ENCODE assay signal across 1 cellular context in the genomic region with DNA sequence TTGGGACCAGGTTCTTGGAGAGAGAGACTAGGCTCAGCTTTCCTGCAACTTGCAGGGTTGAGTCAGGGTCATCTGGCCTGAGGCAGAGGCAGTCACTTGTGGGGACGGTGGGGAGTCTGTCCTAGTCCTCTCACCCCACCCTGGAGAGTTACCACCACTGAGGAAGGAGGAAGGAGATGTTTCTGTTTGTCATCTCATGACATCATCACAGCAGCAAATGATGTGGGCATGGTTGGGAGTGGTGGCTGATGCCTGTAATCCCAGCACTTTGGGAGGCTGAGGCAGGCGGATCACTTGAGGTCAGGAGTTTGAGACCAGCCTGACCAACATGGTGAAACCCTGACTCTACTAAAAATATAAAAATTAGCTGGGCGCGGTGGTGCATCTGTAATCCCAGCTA.
TF ChIP-seq lines count a peak whose summit lies in the region.
"Not testable (repeated sequence)": the region's sequence is repeated elsewhere in the genome, so short reads cannot be mapped to it uniquely, and the experiment has no call there.

No MANE protein-coding gene starts in this region.

TF ChIP-seq in HepG2, 621 proteins besides CTCF, POLR2A, EP300 and RAD21:
- TF ChIP-seq CREB1 (IDR thresholded peaks at IDR 0.05), result peak; percentile 77
- not testable (repeated sequence) for TF ChIP-seq CREB1, ATF7 (CRISPR knock-in tag; IDR thresholded peaks at IDR 0.05)
- TF ChIP-seq ATF7 (IDR thresholded peaks at IDR 0.05), result peak; percentile 74
TF ChIP-seq in HepG2: peak in this region for 2; not testable (repeated sequence) for 619.
